ENCODE assay signal across 21 cellular contexts in genomic region chr18:43350176-43350575, GRCh38.
"Had no signal": no experiment of that assay in that cellular context is flagged by ENCODE, and none has a peak within 500 bp of the region (broad histone marks: within the 10 kb centered on the region; RNA-seq: fewer than 3 reads in every experiment).

No MANE protein-coding gene starts in this region.

- DNase-seq: activated B cell treated with CpG ODN at 0.5 μM for 24 hours; activated CD4-positive, alpha-beta memory T cell treated with anti-CD3 and anti-CD28 coated beads, Interleukin-2, amount 10 ng/mL, durations not matched to agents 7 days and 5 days; activated CD4-positive, alpha-beta T cell treated with anti-CD3 and anti-CD28 coated beads for 48 hours; activated CD4-positive, CD25-positive, alpha-beta regulatory T cell treated with anti-CD3 and anti-CD28 coated beads, Interleukin-2, amount 50 U/mL, for 72 hours; activated CD8-positive, alpha-beta memory T cell treated with anti-CD3 and anti-CD28 coated beads for 24 hours; activated CD8-positive, alpha-beta memory T cell treated with anti-CD3 and anti-CD28 coated beads, Interleukin-2, amount 10 ng/mL, durations not matched to agents 7 days and 5 days; activated CD8-positive, alpha-beta memory T cell treated with anti-CD3 and anti-CD28 coated beads, Interleukin-2, amount 50 U/mL, for 48 hours; activated gamma-delta T cell treated with Interleukin-2 at 50 U/mL for 16 hours; activated naive CD4-positive, alpha-beta T cell treated with anti-CD3 and anti-CD28 coated beads for 36 hours; activated T-cell treated with anti-CD3 and anti-CD28 coated beads, Interleukin-2, amount 50 U/mL, for 48 hours; adrenal gland; body of pancreas; NCI-H1105; NCI-H1417 treated with DMSO at 0.1 percent for 48 hours; NCI-H2029; NCI-H2227 treated with DMSO at 0.1 percent for 48 hours; NCI-H526; NCI-H774; SHP77; SJCRH30; T-helper 17 cell had no signal
